In genomic region chr2:118013221-118013723, GRCh38 we compare ENCODE assay signal across 8 cellular contexts. TPM values are rescaled to one million over a fixed set of nuclear protein-coding genes. Genes with fewer than 3 reads are reported as not detected.
DNase-seq lines count a peak whose midpoint lies in the region; ATAC-seq and TF ChIP-seq lines count a peak whose summit lies in the region.

No MANE protein-coding gene starts in this region.

- H3K27me3 ChIP-seq in BJ (ENCODE audit: control insufficient read depth, insufficient read depth, low read length), result no peaks in the 10 kb centered on the region
- H3K27me3 ChIP-seq in right cardiac atrium (ENCODE audit: control insufficient read depth, insufficient read depth), result no peaks in the 10 kb centered on the region
- no peaks in the 10 kb centered on the region for H3K27me3 ChIP-seq in prostate gland (replicated peaks; ENCODE audit: insufficient read depth)

- H3K36me3 ChIP-seq in BJ (ENCODE audit: control insufficient read depth, insufficient read depth, low read length), result no peaks in the 10 kb centered on the region; the same call in 1 of the 2 replicates
- no peaks in the 10 kb centered on the region for H3K36me3 ChIP-seq in prostate gland

- H3K4me1 ChIP-seq in right cardiac atrium (ENCODE audit: control insufficient read depth, insufficient read depth, low read length), result no peaks in the 10 kb centered on the region
- H3K4me1 ChIP-seq in prostate gland (replicated peaks), result peaks cover 3% of the 10 kb centered on the region

- CTCF ChIA-PET in BJ (lab: Yijun Ruan, JAX), result interaction anchor here (1.0 to 2.4 kb wide), 7 partner anchors 10 to 199 kb away, joined by 3 to 16 read pairs (median 11); partner anchors contain the start of gene DDX18

- TF ChIP-seq POLR2A in prostate gland (IDR thresholded peaks at IDR 0.05), result no peak

- intact Hi-C loops in right cardiac atrium (cut with DNase I) (no loop called here), prostate gland (cut with DNase I) (no loop called here)

- peak; percentile 36 for ATAC-seq in GM19035 (IDR thresholded peaks at IDR 0.05; ENCODE audit: unreplicated experiment)
- ATAC-seq in HG03108 (IDR thresholded peaks at IDR 0.05; ENCODE audit: unreplicated experiment), result peak; percentile 26
- ATAC-seq in right cardiac atrium, result peak; percentile 70 to 77

- TF ChIP-seq CTCF in BJ (IDR thresholded peaks at IDR 0.05; ENCODE audit: insufficient read depth, low read depth, low read length) (no peak), prostate gland (IDR thresholded peaks at IDR 0.05) (no peak)

- H3K27ac ChIP-seq in right cardiac atrium (ENCODE audit: low read length) (peak overlapping the region; percentile 69), prostate gland (peak overlapping the region; percentile 79 to 80)

- no peak for DNase-seq in BJ (ENCODE audit: low read depth)
- peak; percentile 47 for DNase-seq in RKO (ENCODE audit: low spot score)
- DNase-seq in anterior cingulate cortex (lab: John Stamatoyannopoulos, UW), result peak in 32 of 58 donors; percentile 3 to 52 (median 36)
- peak; percentile 59 to 81 (median 76) for DNase-seq in right cardiac atrium
- peak; percentile 14 for DNase-seq in prostate gland (ENCODE audit: low spot score)
- DNase-seq in middle frontal gyrus (ENCODE audit: extremely low spot score, low spot score), result no peak

- H3K4me3 ChIP-seq in BJ (ENCODE audit: low read depth, low read length) (peak overlapping the region; percentile 61), right cardiac atrium (ENCODE audit: low read length) (peak overlapping the region; percentile 71), prostate gland (peak overlapping the region; percentile 64 to 83)

- H3K9me3 ChIP-seq in right cardiac atrium (ENCODE audit: control insufficient read depth, low read length), result no peaks in the 10 kb centered on the region
- H3K9me3 ChIP-seq in prostate gland, result no peaks in the 10 kb centered on the region

- WGBS in right cardiac atrium, result under 1% methylated on average over 48 of the region's 48 CpGs
- WGBS in prostate gland, result under 1% methylated on average over 48 of the region's 48 CpGs

- POLR2A ChIA-PET in BJ (lab: Charles Lee), result interaction anchor here (0.6 kb wide), 1 partner anchor 329 kb away, joined by 3 read pairs; no protein-coding TSS in a partner anchor

RNA-seq across cellular contexts. Expression of gene CCDC93, which starts 0.6 kb away (rescaled TPM):
- polyA plus RNA-seq in BJ (2011; rRNA removed) (12.8 and 17.3 TPM in 2 replicates), right cardiac atrium (13.9 TPM)
- 13.6 and 14.3 TPM in 2 replicates for polyA minus RNA-seq in BJ (2011; rRNA and poly(A)+ RNA removed)
- total RNA-seq in right cardiac atrium (10 to 100 TPM; 19.7 to 36.2 (median 23.7) TPM), prostate gland (10 to 100 TPM in 1 of 2 donors, 1 to 10 TPM in 1; 9.6 to 39.8 TPM)

Comparison
In these comparisons a context has a peak if more than half of its experiments do, and no peak if none do; other contexts are left out.
1. DNase-seq: peak in RKO (single experiment), anterior cingulate cortex (32 of 58), right cardiac atrium (3 of 3) and prostate gland (single experiment); none in BJ (single experiment) and middle frontal gyrus (single experiment).
2. Peak in every context shown above with its lines, with median percentiles within 50 percentile points of each other: H3K4me3 ChIP-seq and ATAC-seq.